8 cellular contexts compared by ENCODE assay signal in the genomic region with DNA sequence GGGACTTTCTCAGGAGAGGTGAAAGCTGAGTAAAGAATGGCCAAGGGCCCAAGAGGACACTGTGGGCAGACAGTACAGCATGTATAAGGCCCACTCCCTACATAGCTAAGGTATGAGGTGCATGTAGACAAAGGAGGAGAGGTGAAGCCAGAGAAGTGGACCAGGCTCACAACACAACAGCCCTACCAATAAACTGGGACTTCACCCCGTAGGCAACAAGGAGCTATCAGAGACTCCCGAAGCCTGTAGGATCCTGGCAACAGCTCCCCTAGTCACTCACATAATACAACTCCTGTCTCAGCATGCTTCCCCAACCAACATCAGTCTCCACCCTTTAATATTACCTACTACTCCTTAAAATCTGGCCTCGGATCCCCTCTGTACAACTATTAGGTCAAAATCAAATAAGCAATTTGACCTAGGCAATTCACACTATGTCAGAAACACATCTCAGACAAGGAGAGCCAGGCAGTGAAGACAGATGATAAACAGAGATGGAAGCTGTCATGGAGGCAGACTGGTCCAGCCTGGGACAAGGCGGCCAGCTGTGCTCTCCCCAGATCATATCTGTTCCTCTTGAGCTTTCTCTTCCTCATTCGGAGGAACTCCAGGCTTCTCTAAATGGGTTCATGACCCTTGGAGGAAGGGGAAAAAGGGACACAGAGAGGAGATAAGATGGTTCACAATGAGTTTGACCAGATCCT. TPM values are rescaled to one million over a fixed set of nuclear protein-coding genes. Genes with fewer than 3 reads are reported as not detected.
DNase-seq lines count a peak whose midpoint lies in the region; TF ChIP-seq lines count a peak whose summit lies in the region.

No MANE protein-coding gene starts in this region.

- WGBS in smooth muscle cell (ENCODE audit: low lambda C conversion rate): 45% methylated on average over 5 of the region's 5 CpGs

- no peaks in the 10 kb centered on the region for H3K9me3 ChIP-seq in smooth muscle cell (replicated peaks; ENCODE audit: low read depth)

- H3K4me3 ChIP-seq in fibroblast of pulmonary artery (replicated peaks; ENCODE audit: low read depth, low read length): peak overlapping the region; percentile 82
- H3K4me3 ChIP-seq in smooth muscle cell: peak overlapping the region; percentile 75

- DNase-seq in DMS 273 (lab: John Stamatoyannopoulos, UW; ENCODE audit: unreplicated experiment) (peak; percentile 43), DMS 273 treated with DMSO at 0.1 percent for 48 hours (lab: John Stamatoyannopoulos, UW) (no peak), SKM-1 (lab: John Stamatoyannopoulos, UW; ENCODE audit: unreplicated experiment) (peak; percentile 27), fibroblast of pulmonary artery (ENCODE audit: low read depth) (no peak), smooth muscle cell (lab: John Stamatoyannopoulos, UW; ENCODE audit: unreplicated experiment) (no peak), DMS153 treated with DMSO at 0.1 percent for 48 hours (lab: John Stamatoyannopoulos, UW; ENCODE audit: unreplicated experiment) (no peak)
- no peak for DNase-seq in stimulated activated CD4-positive, alpha-beta T cell treated with anti-CD3 and anti-CD28 coated beads, Interleukin-4, amount 100 ng/mL, for 4 hours
- no peak for DNase-seq in activated effector memory CD4-positive, alpha-beta T cell treated with Interleukin-2 at 50 U/mL for 16 hours

- H3K36me3 ChIP-seq in smooth muscle cell (ENCODE audit: low read depth): no peaks in the 10 kb centered on the region

- peak overlapping the region; percentile 98 for H3K4me2 ChIP-seq in smooth muscle cell

- peaks cover 18% of the 10 kb centered on the region for H3K79me2 ChIP-seq in smooth muscle cell (ENCODE audit: low read depth)

- H2AFZ ChIP-seq in smooth muscle cell (ENCODE audit: low read depth): peak overlapping the region; percentile 87

- peaks cover 9% of the 10 kb centered on the region for H3K4me1 ChIP-seq in smooth muscle cell (ENCODE audit: low read depth)

- no peak for TF ChIP-seq CTCF in fibroblast of pulmonary artery (IDR thresholded peaks at IDR 0.05; ENCODE audit: low read length, missing control alignments)
- TF ChIP-seq CTCF in smooth muscle cell (IDR thresholded peaks at IDR 0.05; ENCODE audit: borderline replicate concordance, insufficient read depth, poor library complexity, severe bottlenecking): no peak

- H3K27ac ChIP-seq in smooth muscle cell (ENCODE audit: low read depth): no peak overlapping the region

- H3K9ac ChIP-seq in smooth muscle cell (ENCODE audit: low read depth): no peak overlapping the region

- H4K20me1 ChIP-seq in smooth muscle cell (ENCODE audit: low read depth): peaks cover 12% of the 10 kb centered on the region

- no peaks in the 10 kb centered on the region for H3F3A ChIP-seq in smooth muscle cell (ENCODE audit: low read depth)

- H3K27me3 ChIP-seq in smooth muscle cell (ENCODE audit: low read depth): no peaks in the 10 kb centered on the region

RNA-seq across cellular contexts. Expression of a gene that starts 1.4 kb away (rescaled TPM):
- 22.2 and 28.7 TPM in 2 replicates for total RNA-seq in smooth muscle cell
- polyA plus RNA-seq in smooth muscle cell: 24.4 and 35.4 TPM in 2 replicates

Comparison
In these comparisons a context has a peak if more than half of its experiments do, and no peak if none do; other contexts are left out.
1. DNase-seq: peak in DMS 273 (single experiment) and SKM-1 (single experiment); none in DMS 273 treated with DMSO at 0.1 percent for 48 hours (single experiment), fibroblast of pulmonary artery (single experiment), smooth muscle cell (single experiment), stimulated activated CD4-positive, alpha-beta T cell treated with anti-CD3 and anti-CD28 coated beads, Interleukin-4, amount 100 ng/mL, for 4 hours (0 of 2), activated effector memory CD4-positive, alpha-beta T cell treated with Interleukin-2 at 50 U/mL for 16 hours (single experiment) and DMS153 treated with DMSO at 0.1 percent for 48 hours (single experiment).